13 cellular contexts compared by ENCODE assay signal in genomic region chr3:171980578-171981270, GRCh38. TPM values are rescaled to one million over a fixed set of nuclear protein-coding genes. Genes with fewer than 3 reads are reported as not detected.
A peak's percentile ranks its signal among the peaks of the same experiment; 100 is the strongest.
DNase-seq lines count a peak whose midpoint lies in the region; ATAC-seq and TF ChIP-seq lines count a peak whose summit lies in the region.
"Had no signal": no experiment of that assay in that cellular context is flagged by ENCODE, and none has a peak within 500 bp of the region (broad histone marks: within the 10 kb centered on the region; RNA-seq: fewer than 3 reads in every experiment).

No MANE protein-coding gene starts in this region.

- DNase-seq in activated CD4-positive, alpha-beta T cell treated with anti-CD3 and anti-CD28 coated beads for 36 hours = no peak
- no peak for DNase-seq in activated CD4-positive, alpha-beta T cell treated with anti-CD3 and anti-CD28 coated beads, Interleukin-2, amount 50 U/mL, for 48 hours
- DNase-seq in NOMO-1 treated with DMSO at 0.1 percent for 48 hours (lab: John Stamatoyannopoulos, UW; ENCODE audit: unreplicated experiment) (peak; percentile 93), cardiac fibroblast (ENCODE audit: low read depth in 2 of 2) (peak; percentile 61 to 79)
- no peak for DNase-seq in stimulated activated naive CD8-positive, alpha-beta T cell treated with anti-CD3 and anti-CD28 coated beads, Interleukin-15, Interleukin-2, amounts not matched to agents 100 U/mL and 50 U/mL, for 24 hours
- DNase-seq: activated naive CD4-positive, alpha-beta T cell treated with Interleukin-2 at 50 U/mL for 16 hours; posterior cingulate gyrus; stimulated activated CD4-positive, alpha-beta T cell treated with anti-CD3 and anti-CD28 coated beads, Interleukin-4, amount 100 ng/mL, for 4 hours; substantia nigra had no signal

- POLR2A ChIA-PET in activated CD4-positive, alpha-beta T cell treated with anti-CD3 and anti-CD28 coated beads for 36 hours (lab: Charles Lee) = no interaction called here

- H3K4me3 ChIP-seq in cardiac fibroblast (replicated peaks in 1 of 2; ENCODE audit: low read depth in 2 of 2, low read length in 2 of 2) = no peak overlapping the region

- H3K36me3 Mint-ChIP-seq in activated CD4-positive, alpha-beta T cell treated with anti-CD3 and anti-CD28 coated beads for 36 hours (ENCODE audit: low read depth) = no peaks in the 10 kb centered on the region

- no peak overlapping the region for H3K4me3 Mint-ChIP-seq in activated CD4-positive, alpha-beta T cell treated with anti-CD3 and anti-CD28 coated beads for 36 hours
- H3K4me3 Mint-ChIP-seq: dendritic cell treated with granulocyte-macrophage colony-stimulating factor and Interleukin-4, amounts not matched to agents 40 ng/mL and 50 ng/mL, for 4 days had no signal

- H3K9me3 Mint-ChIP-seq in activated CD4-positive, alpha-beta T cell treated with anti-CD3 and anti-CD28 coated beads for 36 hours (ENCODE audit: low read depth) = no peaks in the 10 kb centered on the region
- H3K9me3 Mint-ChIP-seq: dendritic cell treated with granulocyte-macrophage colony-stimulating factor and Interleukin-4, amounts not matched to agents 40 ng/mL and 50 ng/mL, for 4 days had no signal

- peak; percentile 42 for ATAC-seq in activated CD4-positive, alpha-beta T cell treated with anti-CD3 and anti-CD28 coated beads for 36 hours
- ATAC-seq in stimulated activated naive CD8-positive, alpha-beta T cell treated with anti-CD3 and anti-CD28 coated beads, Interleukin-15, Interleukin-2, amounts not matched to agents 100 U/mL and 50 U/mL, for 24 hours = peak; percentile 46
- ATAC-seq in GM18909 (IDR thresholded peaks at IDR 0.05; ENCODE audit: poor library complexity, unreplicated experiment) (no peak), HG03520 (IDR thresholded peaks at IDR 0.05; ENCODE audit: unreplicated experiment) (no peak), HG03025 (IDR thresholded peaks at IDR 0.05; ENCODE audit: low FRiP score, unreplicated experiment) (no peak)

- peaks cover 2% of the 10 kb centered on the region for H3K4me1 Mint-ChIP-seq in activated CD4-positive, alpha-beta T cell treated with anti-CD3 and anti-CD28 coated beads for 36 hours

- CTCF ChIA-PET in activated CD4-positive, alpha-beta T cell treated with anti-CD3 and anti-CD28 coated beads for 36 hours (lab: Charles Lee) = interaction anchor here (1.5 kb wide), 1 partner anchor 24 kb away, joined by 4 read pairs; no protein-coding TSS in a partner anchor

- TF ChIP-seq CTCF in cardiac fibroblast (IDR thresholded peaks at IDR 0.05; ENCODE audit: low read depth, low read length) = no peak

- no peak overlapping the region for H3K27ac Mint-ChIP-seq in activated CD4-positive, alpha-beta T cell treated with anti-CD3 and anti-CD28 coated beads for 36 hours
- H3K27ac Mint-ChIP-seq: dendritic cell treated with granulocyte-macrophage colony-stimulating factor and Interleukin-4, amounts not matched to agents 40 ng/mL and 50 ng/mL, for 4 days had no signal

- no peaks in the 10 kb centered on the region for H3K27me3 Mint-ChIP-seq in activated CD4-positive, alpha-beta T cell treated with anti-CD3 and anti-CD28 coated beads for 36 hours
- H3K27me3 Mint-ChIP-seq: dendritic cell treated with granulocyte-macrophage colony-stimulating factor and Interleukin-4, amounts not matched to agents 40 ng/mL and 50 ng/mL, for 4 days had no signal

- intact Hi-C loops in activated CD4-positive, alpha-beta T cell treated with anti-CD3 and anti-CD28 coated beads for 36 hours (cut with DNase I, micrococcal nuclease) = no loop called here

RNA-seq across cellular contexts. Expression of gene FNDC3B, which starts 58.7 kb away (rescaled TPM):
- total RNA-seq in activated CD4-positive, alpha-beta T cell treated with anti-CD3 and anti-CD28 coated beads for 36 hours = 10 to 100 TPM; 10.5 to 14.2 TPM

Comparison
In these comparisons a context has a peak if more than half of its experiments do, and no peak if none do; other contexts are left out.
1. ATAC-seq: peak in activated CD4-positive, alpha-beta T cell treated with anti-CD3 and anti-CD28 coated beads for 36 hours (single experiment) and stimulated activated naive CD8-positive, alpha-beta T cell treated with anti-CD3 and anti-CD28 coated beads, Interleukin-15, Interleukin-2, amounts not matched to agents 100 U/mL and 50 U/mL, for 24 hours (single experiment); none in GM18909 (single experiment), HG03520 (single experiment) and HG03025 (single experiment).
2. DNase-seq: peak in NOMO-1 treated with DMSO at 0.1 percent for 48 hours (single experiment) and cardiac fibroblast (2 of 2); none in activated CD4-positive, alpha-beta T cell treated with anti-CD3 and anti-CD28 coated beads for 36 hours (single experiment), activated CD4-positive, alpha-beta T cell treated with anti-CD3 and anti-CD28 coated beads, Interleukin-2, amount 50 U/mL, for 48 hours (0 of 2) and stimulated activated naive CD8-positive, alpha-beta T cell treated with anti-CD3 and anti-CD28 coated beads, Interleukin-15, Interleukin-2, amounts not matched to agents 100 U/mL and 50 U/mL, for 24 hours (single experiment).